ENCODE assay signal across 7 cellular contexts in the genomic region with DNA sequence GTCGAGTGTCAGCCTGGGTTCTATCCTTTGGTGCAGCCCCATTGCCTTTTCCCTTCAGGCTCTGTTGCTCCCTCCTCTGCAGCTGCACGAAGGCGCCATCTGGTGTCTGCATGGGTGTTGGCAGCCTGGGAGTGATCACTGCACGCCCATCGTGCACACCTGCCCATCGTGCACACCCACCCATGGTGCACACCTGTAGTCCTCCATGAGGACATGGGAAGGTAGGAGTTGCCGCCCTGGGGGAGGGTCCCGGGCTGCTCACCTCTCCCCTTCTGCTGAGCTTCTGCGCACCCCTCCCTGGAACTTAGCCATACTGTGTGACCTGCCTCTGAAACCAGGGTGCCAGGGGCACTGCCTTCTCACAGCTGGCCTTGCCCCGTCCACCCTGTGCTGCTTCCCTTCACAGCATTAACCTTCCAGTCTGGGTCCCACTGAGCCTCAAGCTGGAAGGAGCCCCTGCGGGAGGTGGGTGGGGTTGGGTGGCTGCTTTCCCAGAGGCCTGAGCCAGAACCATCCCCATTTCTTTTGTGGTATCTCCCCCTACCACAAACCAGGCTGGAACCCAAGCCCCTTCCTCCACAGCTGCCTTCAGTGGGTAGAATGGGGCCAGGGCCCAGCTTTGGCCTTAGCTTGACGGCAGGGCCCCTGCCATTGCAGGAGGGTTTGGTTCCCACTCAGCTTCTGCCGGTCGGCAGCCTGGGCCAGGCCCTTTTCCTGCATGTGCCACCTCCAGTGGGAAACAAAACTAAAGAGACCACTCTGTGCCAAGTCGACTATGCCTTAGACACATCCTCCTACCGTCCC. TPM values are rescaled to one million over a fixed set of nuclear protein-coding genes. Genes with fewer than 3 reads are reported as not detected.
A peak's percentile ranks its signal among the peaks of the same experiment; 100 is the strongest.
DNase-seq lines count a peak whose midpoint lies in the region; ATAC-seq and TF ChIP-seq lines count a peak whose summit lies in the region.

No MANE protein-coding gene starts in this region.

- 46% methylated on average over 15 of the region's 16 CpGs for WGBS in prostate gland
- 47 to 50% methylated on average over 16 of the region's 16 CpGs for WGBS in aorta, 2 donors

- peaks cover 12% of the 10 kb centered on the region for H3K4me1 ChIP-seq in prostate gland (replicated peaks)
- no peaks in the 10 kb centered on the region for H3K4me1 ChIP-seq in aorta (ENCODE audit: control insufficient read depth in 1 of 2, insufficient read depth in 2 of 2, low read length in 2 of 2)

- H3K9me3 ChIP-seq in prostate gland: no peaks in the 10 kb centered on the region
- H3K9me3 ChIP-seq in aorta (ENCODE audit: control insufficient read depth, low read length): no peaks in the 10 kb centered on the region

- peak; percentile 93 for TF ChIP-seq CTCF in GM12865 (IDR thresholded peaks at IDR 0.05; ENCODE audit: insufficient read depth, low read depth, low read length, missing control alignments)
- peak; percentile 60 to 94 (median 83) for TF ChIP-seq CTCF in prostate gland (IDR thresholded peaks at IDR 0.05)

- ATAC-seq in aorta (ENCODE audit: low FRiP score): peak; percentile 78

- DNase-seq in GM12865 (ENCODE audit: low read depth) (peak; percentile 81), KBM-7 (peak; percentile 73), SK-N-DZ (ENCODE audit: low spot score) (peak; percentile 61), glomerular visceral epithelial cell (ENCODE audit: extremely low spot score) (peak; percentile 64), prostate gland (ENCODE audit: low spot score) (peak; percentile 62), aorta (peak; percentile 77 to 90)
- DNase-seq in activated naive CD4-positive, alpha-beta T cell (lab: John Stamatoyannopoulos, UW): peak; percentile 35 to 67 (median 60)

- no peaks in the 10 kb centered on the region for H3K36me3 ChIP-seq in prostate gland
- peaks cover 0 to 2% of the 10 kb centered on the region in 2 donors for H3K36me3 ChIP-seq in aorta (ENCODE audit: control insufficient read depth in 1 of 2, insufficient read depth in 2 of 2, low read length in 1 of 2)

- H3K27ac ChIP-seq in prostate gland (no peak overlapping the region), aorta (ENCODE audit: low read depth in 1 of 2, low read length in 2 of 2) (no peak overlapping the region)

- no peak for TF ChIP-seq POLR2A in prostate gland (IDR thresholded peaks at IDR 0.05)

- H3K4me3 ChIP-seq in GM12865 (ENCODE audit: low read depth, low read length) (no peak overlapping the region), prostate gland (no peak overlapping the region), aorta (ENCODE audit: low read length in 2 of 2) (no peak overlapping the region)

- intact Hi-C loops in prostate gland (cut with DNase I) (loop anchor here (1.0 to 5.0 kb wide), 2 partner anchors 45 to 256 kb away; no protein-coding TSS in a partner anchor), aorta (cut with DNase I) (loop anchor here (1.0 to 2.0 kb wide), 3 partner anchors 44 to 114 kb away; a partner anchor contains a TSS)

- in situ Hi-C loops in KBM-7 (cut with MboI; ENCODE audit: low pct_unique_long_range_greater_than_20kb, low sequenced_read_pairs): no loop called here

- H3K27me3 ChIP-seq in prostate gland (replicated peaks; ENCODE audit: insufficient read depth) (no peaks in the 10 kb centered on the region), aorta (ENCODE audit: control insufficient read depth in 1 of 2, insufficient read depth in 2 of 2, low read length in 1 of 2) (no peaks in the 10 kb centered on the region)

RNA-seq across cellular contexts. Expression of a gene that starts 2.9 kb away (rescaled TPM):
- polyA plus RNA-seq in SK-N-DZ (2014; cell fraction: cytosol; rRNA removed): 6.0 and 7.0 TPM in 2 replicates
- 8.8 and 14.6 TPM in 2 replicates for polyA plus RNA-seq in SK-N-DZ (2014; cell fraction: nucleus; rRNA removed)
- total RNA-seq in prostate gland: under 1 TPM in 1 of 2 donors, not detected in 1; 0.85 TPM
- total RNA-seq in aorta: under 1 TPM; 0.84 to 0.90 TPM
- 1 to 10 TPM in 1 of 2 donors, not detected in 1; 3.5 TPM for polyA plus RNA-seq in aorta

RNA-seq across cellular contexts. Expression of a gene that starts 7.9 kb away (rescaled TPM):
- 21.6 and 38.5 TPM in 2 replicates for polyA plus RNA-seq in SK-N-DZ (2014; cell fraction: cytosol; rRNA removed)
- 35.0 and 44.6 TPM in 2 replicates for polyA plus RNA-seq in SK-N-DZ (2014; cell fraction: nucleus; rRNA removed)
- total RNA-seq in prostate gland (10 to 100 TPM; 29.9 to 42.5 TPM), aorta (10 to 100 TPM; 27.7 to 39.1 TPM)
- polyA plus RNA-seq in aorta: 10 to 100 TPM; 52.3 to 84.3 TPM

RNA-seq across cellular contexts. Expression of a gene that starts 15.2 kb away (rescaled TPM):
- 0.77 and 3.9 TPM in 2 replicates for polyA plus RNA-seq in SK-N-DZ (2014; cell fraction: cytosol; rRNA removed)
- 12.4 and 26.8 TPM in 2 replicates for polyA plus RNA-seq in SK-N-DZ (2014; cell fraction: nucleus; rRNA removed)
- total RNA-seq in prostate gland (10 to 100 TPM in 1 of 2 donors, 1 to 10 TPM in 1; 6.9 to 17.4 TPM), aorta (10 to 100 TPM; 43.9 to 47.8 TPM)
- polyA plus RNA-seq in aorta: 100 to 1,000 TPM in 1 of 2 donors, 10 to 100 TPM in 1; 10.6 to 178 TPM

RNA-seq across cellular contexts. Expression of a gene that starts 35.7 kb away (rescaled TPM):
- polyA plus RNA-seq in SK-N-DZ (2014; cell fraction: cytosol; rRNA removed): 13.4 and 16.3 TPM in 2 replicates
- 8.7 and 13.4 TPM in 2 replicates for polyA plus RNA-seq in SK-N-DZ (2014; cell fraction: nucleus; rRNA removed)
- 10 to 100 TPM; 16.7 to 53.2 TPM for total RNA-seq in prostate gland
- 10 to 100 TPM; 29.6 to 30.4 TPM for total RNA-seq in aorta
- 10 to 100 TPM; 15.2 to 16.2 TPM for polyA plus RNA-seq in aorta

RNA-seq across cellular contexts. Expression of a gene that starts 39.7 kb away (rescaled TPM):
- 3.4 and 5.0 TPM in 2 replicates for polyA plus RNA-seq in SK-N-DZ (2014; cell fraction: cytosol; rRNA removed)
- polyA plus RNA-seq in SK-N-DZ (2014; cell fraction: nucleus; rRNA removed): 11.8 and 13.3 TPM in 2 replicates
- total RNA-seq in prostate gland (10 to 100 TPM; 32.6 to 89.1 TPM), aorta (100 to 1,000 TPM; 125 to 139 TPM)
- polyA plus RNA-seq in aorta: 10 to 100 TPM; 15.8 to 87.0 TPM
